9 cellular contexts compared by ENCODE assay signal in the genomic region with DNA sequence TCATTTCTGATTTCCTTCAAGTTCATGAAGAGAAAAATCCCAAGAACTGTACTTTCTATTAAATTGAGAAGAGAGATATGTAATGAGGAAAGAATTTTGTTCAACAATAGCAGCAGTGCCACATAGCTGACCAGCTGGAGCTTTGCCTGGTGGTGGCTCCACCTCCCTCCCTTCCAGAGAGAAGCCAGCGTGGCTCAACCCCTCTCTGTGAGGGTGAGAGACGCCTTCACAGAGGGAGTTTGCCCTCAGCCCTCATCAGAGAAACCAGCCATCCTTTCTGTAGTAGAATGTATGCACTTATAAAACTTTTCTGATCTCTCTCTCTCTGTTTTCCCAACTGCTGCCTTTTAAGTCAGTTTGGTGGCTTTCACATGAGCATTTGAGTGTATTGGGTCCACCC. TPM values are rescaled to one million over a fixed set of nuclear protein-coding genes. Genes with fewer than 3 reads are reported as not detected.
DNase-seq lines count a peak whose midpoint lies in the region; ATAC-seq, FAIRE-seq and TF ChIP-seq lines count a peak whose summit lies in the region.
"Had no signal": no experiment of that assay in that cellular context is flagged by ENCODE, and none has a peak within 500 bp of the region (broad histone marks: within the 10 kb centered on the region; RNA-seq: fewer than 3 reads in every experiment).

No MANE protein-coding gene starts in this region.

- no peak overlapping the region for H3K4me3 ChIP-seq in HEK293 (ENCODE audit: low read depth, low read length)
- H3K4me3 ChIP-seq in brain microvascular endothelial cell (ENCODE audit: low read depth, low read length), result no peak overlapping the region
- H3K4me3 ChIP-seq in keratinocyte (ENCODE audit: control insufficient read depth in 2 of 3, extremely low read depth in 1 of 3, insufficient read depth in 2 of 3, low read depth in 1 of 3, low read length in 3 of 3), result no peak overlapping the region

- H3K9ac ChIP-seq in keratinocyte (ENCODE audit: control insufficient read depth, extremely low read depth, insufficient read depth, low read length), result no peak overlapping the region

- no peaks in the 10 kb centered on the region for H3K36me3 Mint-ChIP-seq in effector memory CD8-positive, alpha-beta T cell (ENCODE audit: insufficient read depth)

- H3K36me3 ChIP-seq in HEK293 (ENCODE audit: control insufficient read depth in 2 of 2, insufficient read depth in 1 of 2, low read length in 2 of 2) (no peaks in the 10 kb centered on the region), brain microvascular endothelial cell (replicated peaks) (no peaks in the 10 kb centered on the region), keratinocyte (ENCODE audit: control insufficient read depth in 2 of 2, extremely low read depth in 1 of 2, insufficient read depth in 2 of 2, low read length in 2 of 2) (no peaks in the 10 kb centered on the region)

- H3K9me3 ChIP-seq in HEK293 (ENCODE audit: control insufficient read depth, insufficient read depth, low read depth, low read length) (no peaks in the 10 kb centered on the region), keratinocyte (ENCODE audit: control insufficient read depth, low read depth, low read length) (no peaks in the 10 kb centered on the region)

- H3K4me3 Mint-ChIP-seq in effector memory CD8-positive, alpha-beta T cell, result no peak overlapping the region

- dilution Hi-C loops in keratinocyte (cut with MboI; ENCODE audit: extremely low pct_ligation_motif_present, low sequenced_read_pairs), result no loop called here

- H3K27ac ChIP-seq in HEK293 (ENCODE audit: extremely low read depth, low read depth, low read length) (no peak overlapping the region), brain microvascular endothelial cell (peak overlapping the region; percentile 99), keratinocyte (ENCODE audit: control insufficient read depth, insufficient read depth, low read length) (no peak overlapping the region)

- no peak overlapping the region for H3K27ac Mint-ChIP-seq in effector memory CD8-positive, alpha-beta T cell

- in situ Hi-C loops in brain microvascular endothelial cell (cut with HindIII; ENCODE audit: low pct_ligation_motif_present, low sequenced_read_pairs), result no loop called here

- TF ChIP-seq CTCF in HEK293 (tag by site-specific recombination; IDR thresholded peaks at IDR 0.05) (no peak), brain microvascular endothelial cell (IDR thresholded peaks at IDR 0.05; ENCODE audit: low read depth, low read length, missing control alignments) (peak; percentile 30), keratinocyte (optimal IDR thresholded peaks at IDR 0.05 in 1 of 3, IDR thresholded peaks at IDR 0.05 in 1 of 3, conservative IDR thresholded peaks at IDR 0.05 in 1 of 3; ENCODE audit: extremely low read depth in 1 of 3, insufficient read depth in 2 of 3, low read length in 3 of 3) (no peak)

- no peaks in the 10 kb centered on the region for H3K27me3 ChIP-seq in brain microvascular endothelial cell (replicated peaks)
- no peaks in the 10 kb centered on the region for H3K27me3 ChIP-seq in keratinocyte (ENCODE audit: control insufficient read depth, extremely low read depth, insufficient read depth, low read length)

- H3K4me1 Mint-ChIP-seq in effector memory CD8-positive, alpha-beta T cell (ENCODE audit: low read depth in 2 of 2), result no peaks in the 10 kb centered on the region

- H3K4me2 ChIP-seq in keratinocyte (ENCODE audit: control insufficient read depth, extremely low read depth, insufficient read depth, low read depth, low read length), result peak overlapping the region; percentile 32

- H3K79me2 ChIP-seq in keratinocyte (ENCODE audit: control insufficient read depth, insufficient read depth, low read length), result no peaks in the 10 kb centered on the region

- CTCF ChIA-PET in HEK293 (lab: Yijun Ruan, JAX), result interaction anchor here (0.6 to 1.1 kb wide), 2 partner anchors 44 to 66 kb away, joined by 3 to 6 read pairs; no protein-coding TSS in a partner anchor

- no peak for ATAC-seq in HG03175 (IDR thresholded peaks at IDR 0.05; ENCODE audit: unreplicated experiment)
- ATAC-seq in effector memory CD8-positive, alpha-beta T cell (replicated peaks), result no peak
- no peak for ATAC-seq in HG03025 (IDR thresholded peaks at IDR 0.05; ENCODE audit: low FRiP score, unreplicated experiment)

- POLR2A ChIA-PET in HEK293 (lab: Yijun Ruan, JAX), result no interaction called here

- DNase-seq in brain microvascular endothelial cell, result peak; percentile 91
- DNase-seq in keratinocyte (ENCODE audit: low read depth, low spot score), result no peak
- peak; percentile 90 for DNase-seq in smooth muscle cell of the brain vasculature (ENCODE audit: low read depth, low spot score)
- no peak for DNase-seq in NCI-H1105 treated with DMSO at 0.1 percent for 48 hours (lab: John Stamatoyannopoulos, UW)
- no peak for DNase-seq in effector memory CD8-positive, alpha-beta T cell
- DNase-seq: NCI-H1048 had no signal

- H2AFZ ChIP-seq in keratinocyte (ENCODE audit: control insufficient read depth, low read length), result peak overlapping the region; percentile 78

- H3K4me1 ChIP-seq in HEK293 (ENCODE audit: control insufficient read depth, insufficient read depth, low read length) (no peaks in the 10 kb centered on the region), keratinocyte (ENCODE audit: control insufficient read depth, extremely low read depth, insufficient read depth, low read length) (peaks cover 10% of the 10 kb centered on the region)

- peak; percentile 43 for FAIRE-seq in keratinocyte (lab: Jason Lieb, UNC)

- no peaks in the 10 kb centered on the region for H3K9me3 Mint-ChIP-seq in effector memory CD8-positive, alpha-beta T cell

- H3K27me3 Mint-ChIP-seq in effector memory CD8-positive, alpha-beta T cell, result peaks cover 0 to 8% of the 10 kb centered on the region in 2 donors

- no peaks in the 10 kb centered on the region for H4K20me1 ChIP-seq in keratinocyte (ENCODE audit: control insufficient read depth, extremely low read depth, insufficient read depth, low read length)

- no peaks in the 10 kb centered on the region for H3K9me1 ChIP-seq in keratinocyte (ENCODE audit: control insufficient read depth, extremely low read depth, insufficient read depth, low read length)

TF ChIP-seq in HEK293, 187 proteins besides CTCF, POLR2A, EP300 and RAD21:
- TF ChIP-seq YY2 (tag by site-specific recombination; IDR thresholded peaks at IDR 0.05) (no peak), ZNF341 (tag by site-specific recombination; IDR thresholded peaks at IDR 0.05; ENCODE audit: low read depth) (peak; percentile 48)
TF ChIP-seq in HEK293: peak in this region for 1.

RNA-seq across cellular contexts. Expression of gene COL1A2, which starts 20.5 kb away (rescaled TPM):
- 0.13 to 0.16 TPM (median 0.14 TPM) in 3 replicates for polyA plus RNA-seq in keratinocyte
- polyA plus RNA-seq in keratinocyte (2011; ENCODE audit: low read depth), result not detected
- polyA plus RNA-seq in keratinocyte (2011; cell fraction: cytosol; rRNA removed), result 1.3 TPM in 2 replicates
- 0.59 and 1.1 TPM in 2 replicates for polyA plus RNA-seq in keratinocyte (2011; cell fraction: nucleus; rRNA removed)
- polyA plus RNA-seq in keratinocyte (2012; ENCODE audit: low replicate concordance), result 0.14 and 0.26 TPM in 2 replicates
- 0.06 to 3.5 TPM (median 0.49 TPM) in 3 replicates for polyA minus RNA-seq in keratinocyte
- polyA minus RNA-seq in keratinocyte (2011; cell fraction: cytosol; rRNA and poly(A)+ RNA removed), result 2.9 TPM
- 0.53 and 0.62 TPM in 2 replicates for polyA minus RNA-seq in keratinocyte (2011; cell fraction: nucleus; rRNA and poly(A)+ RNA removed)

Comparison
In these comparisons a context has a peak if more than half of its experiments do, and no peak if none do; other contexts are left out.
1. DNase-seq: peak in brain microvascular endothelial cell (single experiment) and smooth muscle cell of the brain vasculature (single experiment); none in keratinocyte (single experiment), NCI-H1105 treated with DMSO at 0.1 percent for 48 hours (single experiment) and effector memory CD8-positive, alpha-beta T cell (0 of 3).